In the genomic region with DNA sequence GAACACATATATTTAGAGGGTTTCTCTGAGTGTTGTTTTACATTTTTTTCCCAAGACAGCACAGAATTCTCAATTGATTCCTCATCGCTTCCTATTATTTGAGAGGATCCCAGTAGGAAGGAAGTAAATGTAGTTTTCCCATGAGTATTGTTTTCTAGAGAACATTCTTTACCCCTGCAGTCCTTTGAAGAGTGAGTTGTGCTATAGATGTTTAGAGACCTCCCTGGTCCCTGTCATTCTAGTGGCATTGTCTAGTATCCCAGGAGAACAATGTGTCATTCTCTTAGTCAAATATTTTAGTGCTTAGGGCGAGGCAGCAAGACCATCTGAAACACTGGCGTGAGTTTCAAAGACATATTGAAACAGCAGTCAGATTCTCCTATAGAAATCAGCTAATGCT, we compare ENCODE assay signal across 22 cellular contexts. TPM values are rescaled to one million over a fixed set of nuclear protein-coding genes. Genes with fewer than 3 reads are reported as not detected.
A peak's percentile ranks its signal among the peaks of the same experiment; 100 is the strongest.
DNase-seq lines count a peak whose midpoint lies in the region; ATAC-seq and TF ChIP-seq lines count a peak whose summit lies in the region.
"Had no signal": no experiment of that assay in that cellular context is flagged by ENCODE, and none has a peak within 500 bp of the region (broad histone marks: within the 10 kb centered on the region; RNA-seq: fewer than 3 reads in every experiment).

No MANE protein-coding gene starts in this region.

- DNase-seq in EL (peak; percentile 16), dermis microvascular lymphatic vessel endothelial cell (ENCODE audit: low read depth in 2 of 2) (peak; percentile 64 to 92), neural progenitor cell (ENCODE audit: low spot score) (peak; percentile 67)
- DNase-seq in activated CD8-positive, alpha-beta memory T cell treated with anti-CD3 and anti-CD28 coated beads, Interleukin-2, amount 10 ng/mL, durations not matched to agents 7 days and 5 days: no peak
- DNase-seq: activated CD4-positive, alpha-beta T cell treated with anti-CD3 and anti-CD28 coated beads, Interleukin-2, amount 50 U/mL, for 48 hours; activated naive CD4-positive, alpha-beta T cell treated with Interleukin-2 at 50 U/mL for 16 hours; activated T-cell treated with anti-CD3 and anti-CD28 coated beads, Interleukin-2, amount 50 U/mL, for 1 hour; CD8-positive, alpha-beta memory T cell; DND-41; foreskin melanocyte; kidney glomerular epithelial cell; NCI-H1092 treated with DMSO at 0.1 percent for 48 hours; SHP77; stimulated activated naive B cell treated with anti-CD40 and anti-IgM and Interleukin-4, amounts not matched to agents 10 μg/mL and 1 μg/mL and 100 μg/mL, for 72 hours; T-helper 17 cell; WERI-Rb-1 had no signal

- peak overlapping the region; percentile 13 for H3K27ac ChIP-seq in OCI-LY1 (ENCODE audit: low read depth, low read length, poor library complexity, severe bottlenecking)
- peak overlapping the region; percentile 78 for H3K27ac ChIP-seq in neural progenitor cell
- H3K27ac ChIP-seq: neutrophil, thoracic aorta, WERI-Rb-1 had no signal

- no peak overlapping the region for H3K4me3 ChIP-seq in OCI-LY1 (ENCODE audit: low read depth, low read length, poor library complexity, severe bottlenecking)
- no peak overlapping the region for H3K4me3 ChIP-seq in neural progenitor cell
- H3K4me3 ChIP-seq: thoracic aorta had no signal

- H3K36me3 Mint-ChIP-seq in neural progenitor cell: peaks cover 14% of the 10 kb centered on the region
- H3K36me3 Mint-ChIP-seq in activated CD8-positive, alpha-beta memory T cell treated with anti-CD3 and anti-CD28 coated beads, Interleukin-2, amount 10 ng/mL, durations not matched to agents 7 days and 5 days: no peaks in the 10 kb centered on the region
- H3K36me3 Mint-ChIP-seq: CD8-positive, alpha-beta memory T cell; stimulated activated naive B cell treated with anti-CD40 and anti-IgM and Interleukin-4, amounts not matched to agents 10 μg/mL and 1 μg/mL and 100 μg/mL, for 72 hours had no signal

- CTCF ChIA-PET in activated CD8-positive, alpha-beta memory T cell treated with anti-CD3 and anti-CD28 coated beads, Interleukin-2, amount 10 ng/mL, durations not matched to agents 7 days and 5 days (lab: Charles Lee): no interaction called here

- H4K20me1 ChIP-seq in OCI-LY1 (ENCODE audit: insufficient read depth, low read length) (no peaks in the 10 kb centered on the region), neural progenitor cell (ENCODE audit: low read depth) (no peaks in the 10 kb centered on the region)

- TF ChIP-seq CTCF in OCI-LY1 (IDR thresholded peaks at IDR 0.05; ENCODE audit: low read length) (no peak), neural progenitor cell (IDR thresholded peaks at IDR 0.05) (no peak)

- H3K4me1 ChIP-seq in OCI-LY1 (ENCODE audit: insufficient read depth, low read length, severe bottlenecking) (peaks cover 38% of the 10 kb centered on the region), neural progenitor cell (peaks cover 38% of the 10 kb centered on the region)

- no peaks in the 10 kb centered on the region; the same call in 1 of the 2 replicates for H3F3A ChIP-seq in OCI-LY1 (ENCODE audit: insufficient read depth, low read length)
- H3F3A ChIP-seq in neural progenitor cell (ENCODE audit: low read depth): peaks cover 34% of the 10 kb centered on the region

- H2AFZ ChIP-seq in OCI-LY1 (ENCODE audit: low read length): no peak overlapping the region
- H2AFZ ChIP-seq in neural progenitor cell (replicated peaks): no peak overlapping the region

- H3K79me2 ChIP-seq in OCI-LY1 (ENCODE audit: insufficient read depth, low read length) (no peaks in the 10 kb centered on the region), neural progenitor cell (ENCODE audit: low read depth) (no peaks in the 10 kb centered on the region)

- H3K9ac ChIP-seq in OCI-LY1 (ENCODE audit: low read length) (no peak overlapping the region), neural progenitor cell (no peak overlapping the region)

- peaks cover 3% of the 10 kb centered on the region for H3K9me3 Mint-ChIP-seq in neural progenitor cell
- H3K9me3 Mint-ChIP-seq in activated CD8-positive, alpha-beta memory T cell treated with anti-CD3 and anti-CD28 coated beads, Interleukin-2, amount 10 ng/mL, durations not matched to agents 7 days and 5 days (ENCODE audit: low read depth): no peaks in the 10 kb centered on the region
- H3K9me3 Mint-ChIP-seq: CD8-positive, alpha-beta memory T cell; stimulated activated naive B cell treated with anti-CD40 and anti-IgM and Interleukin-4, amounts not matched to agents 10 μg/mL and 1 μg/mL and 100 μg/mL, for 72 hours had no signal

- H3K9me3 ChIP-seq in OCI-LY1 (ENCODE audit: low read length) (no peaks in the 10 kb centered on the region), neural progenitor cell (ENCODE audit: low read depth) (no peaks in the 10 kb centered on the region)
- H3K9me3 ChIP-seq: neutrophil, thoracic aorta had no signal

- H3K27me3 ChIP-seq in OCI-LY1 (ENCODE audit: insufficient read depth, low read length) (no peaks in the 10 kb centered on the region), neural progenitor cell (no peaks in the 10 kb centered on the region)

- ATAC-seq in HG03025 (IDR thresholded peaks at IDR 0.05; ENCODE audit: low FRiP score, unreplicated experiment): no peak
- ATAC-seq in GM19455 (IDR thresholded peaks at IDR 0.05; ENCODE audit: unreplicated experiment): no peak
- ATAC-seq in GM21515 (IDR thresholded peaks at IDR 0.05; ENCODE audit: unreplicated experiment): no peak
- ATAC-seq in activated CD8-positive, alpha-beta memory T cell treated with anti-CD3 and anti-CD28 coated beads, Interleukin-2, amount 10 ng/mL, durations not matched to agents 7 days and 5 days: no peak
- ATAC-seq: stimulated activated naive B cell treated with anti-CD40 and anti-IgM and Interleukin-4, amounts not matched to agents 10 μg/mL and 1 μg/mL and 100 μg/mL, for 72 hours; T-helper 17 cell had no signal

- H3K27me3 Mint-ChIP-seq in neural progenitor cell (ENCODE audit: insufficient read depth, low read depth): peaks cover 3% of the 10 kb centered on the region
- H3K27me3 Mint-ChIP-seq in activated CD8-positive, alpha-beta memory T cell treated with anti-CD3 and anti-CD28 coated beads, Interleukin-2, amount 10 ng/mL, durations not matched to agents 7 days and 5 days: peaks cover 5% of the 10 kb centered on the region

- H3K4me3 Mint-ChIP-seq in neural progenitor cell: no peak overlapping the region
- H3K4me3 Mint-ChIP-seq in activated CD8-positive, alpha-beta memory T cell treated with anti-CD3 and anti-CD28 coated beads, Interleukin-2, amount 10 ng/mL, durations not matched to agents 7 days and 5 days: no peak overlapping the region
- H3K4me3 Mint-ChIP-seq: CD8-positive, alpha-beta memory T cell; stimulated activated naive B cell treated with anti-CD40 and anti-IgM and Interleukin-4, amounts not matched to agents 10 μg/mL and 1 μg/mL and 100 μg/mL, for 72 hours; T-helper 17 cell had no signal

- H3K36me3 ChIP-seq in OCI-LY1 (ENCODE audit: insufficient read depth, low read length): peaks cover 3% of the 10 kb centered on the region; the same call in 1 of the 2 replicates
- H3K36me3 ChIP-seq in neural progenitor cell: no peaks in the 10 kb centered on the region
- H3K36me3 ChIP-seq: neutrophil, thoracic aorta, WERI-Rb-1 had no signal

- no peak overlapping the region for H3K27ac Mint-ChIP-seq in neural progenitor cell
- no peak overlapping the region for H3K27ac Mint-ChIP-seq in activated CD8-positive, alpha-beta memory T cell treated with anti-CD3 and anti-CD28 coated beads, Interleukin-2, amount 10 ng/mL, durations not matched to agents 7 days and 5 days
- H3K27ac Mint-ChIP-seq: CD8-positive, alpha-beta memory T cell; stimulated activated naive B cell treated with anti-CD40 and anti-IgM and Interleukin-4, amounts not matched to agents 10 μg/mL and 1 μg/mL and 100 μg/mL, for 72 hours; T-helper 17 cell had no signal

- H3K4me2 ChIP-seq in OCI-LY1 (ENCODE audit: low read length) (no peak overlapping the region), neural progenitor cell (peak overlapping the region; percentile 17)

- peaks cover 42% of the 10 kb centered on the region for H3K4me1 Mint-ChIP-seq in neural progenitor cell
- H3K4me1 Mint-ChIP-seq in activated CD8-positive, alpha-beta memory T cell treated with anti-CD3 and anti-CD28 coated beads, Interleukin-2, amount 10 ng/mL, durations not matched to agents 7 days and 5 days: no peaks in the 10 kb centered on the region
- H3K4me1 Mint-ChIP-seq: CD8-positive, alpha-beta memory T cell had no signal

- H3K9me2 ChIP-seq in OCI-LY1 (ENCODE audit: low read depth, low read length): no peaks in the 10 kb centered on the region

RNA-seq across cellular contexts. Expression of gene SORBS2, which starts 32.5 kb away (rescaled TPM):
- 86.1 and 148 TPM in 2 replicates for total RNA-seq in dermis microvascular lymphatic vessel endothelial cell
- 13.5 and 15.7 TPM in 2 replicates for total RNA-seq in neural progenitor cell (ENCODE audit: low replicate concordance)
- total RNA-seq in activated CD8-positive, alpha-beta memory T cell treated with anti-CD3 and anti-CD28 coated beads, Interleukin-2, amount 10 ng/mL, durations not matched to agents 7 days and 5 days: not detected
- total RNA-seq: CD8-positive, alpha-beta memory T cell had no signal

Comparison
In these comparisons a context has a peak if more than half of its experiments do, and no peak if none do; other contexts are left out.
1. RNA of gene SORBS2, which starts 32.5 kb away (total RNA-seq): 86.1 to 148 TPM in dermis microvascular lymphatic vessel endothelial cell and 13.5 to 15.7 TPM in neural progenitor cell; not detected in activated CD8-positive, alpha-beta memory T cell treated with anti-CD3 and anti-CD28 coated beads, Interleukin-2, amount 10 ng/mL, durations not matched to agents 7 days and 5 days; every median in the first group is over 10 times any median in the second.